ENCODE assay signal across 1 cellular context in the genomic region with DNA sequence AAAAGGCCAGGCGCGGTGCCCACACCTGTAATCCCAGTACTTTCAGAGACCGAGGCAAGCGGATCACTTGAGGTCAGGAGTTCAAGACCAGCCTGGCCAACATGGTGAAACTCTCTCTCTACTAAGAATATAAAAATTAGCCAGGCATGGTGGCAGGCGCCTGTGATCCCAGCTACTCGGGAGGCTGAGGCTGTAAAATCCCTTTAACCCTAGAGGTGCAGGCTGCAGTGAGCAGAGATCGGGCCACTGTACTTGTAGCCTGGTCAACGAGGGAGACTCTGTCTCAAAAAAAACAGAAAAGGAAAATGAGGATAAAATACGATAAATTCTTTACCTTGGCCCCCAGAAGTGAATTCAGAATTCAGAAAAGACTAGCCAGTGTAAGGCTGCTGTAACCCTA.
TF ChIP-seq lines count a peak whose summit lies in the region.

No MANE protein-coding gene starts in this region.

TF ChIP-seq in IMR-90, 13 proteins besides CTCF, POLR2A, EP300 and RAD21 (continued from another document):
- TF ChIP-seq, protein P1, sequence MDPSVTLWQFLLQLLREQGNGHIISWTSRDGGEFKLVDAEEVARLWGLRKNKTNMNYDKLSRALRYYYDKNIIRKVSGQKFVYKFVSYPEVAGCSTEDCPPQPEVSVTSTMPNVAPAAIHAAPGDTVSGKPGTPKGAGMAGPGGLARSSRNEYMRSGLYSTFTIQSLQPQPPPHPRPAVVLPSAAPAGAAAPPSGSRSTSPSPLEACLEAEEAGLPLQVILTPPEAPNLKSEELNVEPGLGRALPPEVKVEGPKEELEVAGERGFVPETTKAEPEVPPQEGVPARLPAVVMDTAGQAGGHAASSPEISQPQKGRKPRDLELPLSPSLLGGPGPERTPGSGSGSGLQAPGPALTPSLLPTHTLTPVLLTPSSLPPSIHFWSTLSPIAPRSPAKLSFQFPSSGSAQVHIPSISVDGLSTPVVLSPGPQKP (IDR thresholded peaks at IDR 0.05; ENCODE audit: borderline replicate concordance, low read depth, low read length), result no peak
- no peak for TF ChIP-seq RFX5 (IDR thresholded peaks at IDR 0.05; ENCODE audit: low read depth, low read length)
- no peak for TF ChIP-seq MAFK (IDR thresholded peaks at IDR 0.05; ENCODE audit: low read depth, low read length)
- no peak for TF ChIP-seq NFE2L2 (IDR thresholded peaks at IDR 0.05; ENCODE audit: low read depth, low read length)
TF ChIP-seq in IMR-90: peak in this region for 0.
